1 cellular context compared by ENCODE assay signal in genomic region chr12:101090222-101090621, GRCh38.
TF ChIP-seq lines count a peak whose summit lies in the region.
"Not testable (repeated sequence)": the region's sequence is repeated elsewhere in the genome, so short reads cannot be mapped to it uniquely, and the experiment has no call there.

No MANE protein-coding gene starts in this region.

- not testable (repeated sequence) for H3K4me1 ChIP-seq in HEK293 (ENCODE audit: control insufficient read depth, insufficient read depth, low read length)

- CTCF ChIA-PET in HEK293 (lab: Yijun Ruan, JAX): not testable (repeated sequence)

- not testable (repeated sequence) for H3K27ac ChIP-seq in HEK293 (ENCODE audit: extremely low read depth, low read depth, low read length)

- not testable (repeated sequence) for TF ChIP-seq CTCF in HEK293 (tag by site-specific recombination; IDR thresholded peaks at IDR 0.05)

- not testable (repeated sequence) for H3K4me3 ChIP-seq in HEK293 (ENCODE audit: low read depth, low read length)

- POLR2A ChIA-PET in HEK293 (lab: Yijun Ruan, JAX): not testable (repeated sequence)

- not testable (repeated sequence) for H3K9me3 ChIP-seq in HEK293 (ENCODE audit: control insufficient read depth, insufficient read depth, low read depth, low read length)

- not testable (repeated sequence) for H3K36me3 ChIP-seq in HEK293 (ENCODE audit: control insufficient read depth in 2 of 2, insufficient read depth in 1 of 2, low read length in 2 of 2)

TF ChIP-seq in HEK293, 187 proteins besides CTCF, POLR2A, EP300 and RAD21:
- TF ChIP-seq ZNF146 (tag by site-specific recombination; IDR thresholded peaks at IDR 0.05): peak; percentile 93
TF ChIP-seq in HEK293: peak in this region for 1; not testable (repeated sequence) for 186.
